ENCODE assay signal across 18 cellular contexts in genomic region chr6:166902211-166902755, GRCh38. TPM values are rescaled to one million over a fixed set of nuclear protein-coding genes. Genes with fewer than 3 reads are reported as not detected.
A peak's percentile ranks its signal among the peaks of the same experiment; 100 is the strongest.
DNase-seq lines count a peak whose midpoint lies in the region; ATAC-seq and TF ChIP-seq lines count a peak whose summit lies in the region.
"Had no signal": no experiment of that assay in that cellular context is flagged by ENCODE, and none has a peak within 500 bp of the region (broad histone marks: within the 10 kb centered on the region; RNA-seq: fewer than 3 reads in every experiment).

No MANE protein-coding gene starts in this region.

- H3K27me3 ChIP-seq in Panc1 (ENCODE audit: control insufficient read depth, insufficient read depth, low read length) (peaks cover 4% of the 10 kb centered on the region; the same call in 1 of the 2 replicates), esophagus muscularis mucosa (peaks cover 0 to 3% (median 0%) of the 10 kb centered on the region in 4 donors), testis (no peaks in the 10 kb centered on the region), BE2C (no peaks in the 10 kb centered on the region)

- H3K4me3 Mint-ChIP-seq in stimulated activated naive CD8-positive, alpha-beta T cell treated with anti-CD3 and anti-CD28 coated beads, Interleukin-15, amount 100 ng/mL, for 72 hours = no peak overlapping the region
- H3K4me3 Mint-ChIP-seq: B cell; CD8-positive, alpha-beta T cell had no signal

- POLR2A ChIA-PET in Panc1 (lab: Charles Lee) = no interaction called here

- no peak for TF ChIP-seq EP300 in esophagus muscularis mucosa (IDR thresholded peaks at IDR 0.05)

- H3K9me3 Mint-ChIP-seq in stimulated activated naive CD8-positive, alpha-beta T cell treated with anti-CD3 and anti-CD28 coated beads, Interleukin-15, amount 100 ng/mL, for 72 hours = peaks cover 14 to 25% of the 10 kb centered on the region in 2 donors
- H3K9me3 Mint-ChIP-seq: CD8-positive, alpha-beta T cell had no signal

- peak overlapping the region; percentile 23 to 38 for H3K27ac Mint-ChIP-seq in stimulated activated naive CD8-positive, alpha-beta T cell treated with anti-CD3 and anti-CD28 coated beads, Interleukin-15, amount 100 ng/mL, for 72 hours
- H3K27ac Mint-ChIP-seq: B cell; CD8-positive, alpha-beta T cell had no signal

- in situ Hi-C loops in Panc1 (cut with HindIII; ENCODE audit: low pct_unique_long_range_greater_than_20kb, low sequenced_read_pairs) = no loop called here

- 92% methylated on average over 32 of the region's 33 CpGs for WGBS in esophagus muscularis mucosa
- 71 to 77% methylated on average over 33 of the region's 33 CpGs for WGBS in testis, 2 donors

- H3K27me3 Mint-ChIP-seq in stimulated activated naive CD8-positive, alpha-beta T cell treated with anti-CD3 and anti-CD28 coated beads, Interleukin-15, amount 100 ng/mL, for 72 hours = no peaks in the 10 kb centered on the region
- H3K27me3 Mint-ChIP-seq: B cell had no signal

- ATAC-seq in stimulated activated naive CD8-positive, alpha-beta T cell treated with anti-CD3 and anti-CD28 coated beads, Interleukin-15, amount 100 ng/mL, for 72 hours = no peak
- ATAC-seq in stimulated activated naive CD8-positive, alpha-beta T cell treated with anti-CD3 and anti-CD28 coated beads, Interleukin-15, Interleukin-2, amounts not matched to agents 100 U/mL and 50 U/mL, for 24 hours = no peak
- ATAC-seq in Panc1 (peak; percentile 29; the same call in 1 of the 2 replicates), mucosa of descending colon (no peak)
- ATAC-seq: CD8-positive, alpha-beta T cell had no signal

- H3K36me3 ChIP-seq in Panc1 (ENCODE audit: control insufficient read depth, insufficient read depth, low read length) (no peaks in the 10 kb centered on the region), esophagus muscularis mucosa (no peaks in the 10 kb centered on the region), testis (ENCODE audit: low read depth, missing control alignments) (no peaks in the 10 kb centered on the region), BE2C (no peaks in the 10 kb centered on the region), mucosa of descending colon (ENCODE audit: low read depth) (no peaks in the 10 kb centered on the region)
- H3K36me3 ChIP-seq: HAP-1 had no signal

- TF ChIP-seq CTCF in Panc1 (IDR thresholded peaks at IDR 0.05) (no peak), esophagus muscularis mucosa (IDR thresholded peaks at IDR 0.05) (no peak), testis (IDR thresholded peaks at IDR 0.05) (no peak), BE2C (IDR thresholded peaks at IDR 0.05; ENCODE audit: low read depth, low read length) (no peak), mucosa of descending colon (IDR thresholded peaks at IDR 0.05) (no peak)

- H3K9me3 ChIP-seq in Panc1 (ENCODE audit: control insufficient read depth, insufficient read depth, low read depth, low read length) (no peaks in the 10 kb centered on the region), esophagus muscularis mucosa (no peaks in the 10 kb centered on the region), testis (no peaks in the 10 kb centered on the region), BE2C (no peaks in the 10 kb centered on the region), mucosa of descending colon (no peaks in the 10 kb centered on the region)
- H3K9me3 ChIP-seq: HAP-1 had no signal

- H3K27ac ChIP-seq in Panc1 (ENCODE audit: low read length) (no peak overlapping the region), esophagus muscularis mucosa (replicated peaks in 1 of 4) (no peak overlapping the region), testis (no peak overlapping the region)
- H3K27ac ChIP-seq: C4-2B had no signal

- intact Hi-C loops in Panc1 (cut with micrococcal nuclease; ENCODE audit: unreplicated experiment) = no loop called here
- intact Hi-C loops in esophagus muscularis mucosa (cut with DNase I) = no loop called here
- intact Hi-C loops in testis (cut with DNase I; ENCODE audit: low total_unique reads) = no loop called here
- intact Hi-C loops in mucosa of descending colon (cut with DNase I, micrococcal nuclease) = no loop called here

- BruUV-seq in Panc1 (replicated peaks; lab: Mats Ljungman, UMichigan) = no TSS peak

- H3K4me1 ChIP-seq in Panc1 (ENCODE audit: control insufficient read depth, insufficient read depth, low read length) (no peaks in the 10 kb centered on the region), esophagus muscularis mucosa (peaks cover 0 to 8% (median 3%) of the 10 kb centered on the region in 4 donors), testis (peaks cover 21% of the 10 kb centered on the region), BE2C (no peaks in the 10 kb centered on the region), mucosa of descending colon (ENCODE audit: low read depth) (no peaks in the 10 kb centered on the region)
- H3K4me1 ChIP-seq: HAP-1 had no signal

- CTCF ChIA-PET in Panc1 (lab: Charles Lee) = no interaction called here

- TF ChIP-seq POLR2A in esophagus muscularis mucosa (IDR thresholded peaks at IDR 0.05; ENCODE audit: low read depth) (no peak), testis (IDR thresholded peaks at IDR 0.05) (no peak)

- H3K4me3 ChIP-seq in Panc1 (ENCODE audit: low read depth in 2 of 2, low read length in 2 of 2) (no peak overlapping the region), esophagus muscularis mucosa (no peak overlapping the region), testis (peak overlapping the region; percentile 18 to 48), BE2C (ENCODE audit: low read depth, low read length) (no peak overlapping the region), mucosa of descending colon (no peak overlapping the region)
- H3K4me3 ChIP-seq: HAP-1 had no signal

- H3K4me1 Mint-ChIP-seq in stimulated activated naive CD8-positive, alpha-beta T cell treated with anti-CD3 and anti-CD28 coated beads, Interleukin-15, amount 100 ng/mL, for 72 hours = peaks cover 10% of the 10 kb centered on the region

- DNase-seq in stimulated activated naive CD8-positive, alpha-beta T cell treated with anti-CD3 and anti-CD28 coated beads, Interleukin-15, amount 100 ng/mL, for 72 hours = no peak
- no peak for DNase-seq in stimulated activated naive CD8-positive, alpha-beta T cell treated with anti-CD3 and anti-CD28 coated beads, Interleukin-15, Interleukin-2, amounts not matched to agents 100 U/mL and 50 U/mL, for 24 hours
- DNase-seq in Panc1 (ENCODE audit: low read depth, low spot score) (no peak), esophagus muscularis mucosa (ENCODE audit: extremely low spot score) (peak; percentile 81), testis (no peak), BE2C (no peak), mucosa of descending colon (no peak), NCI-H187 (lab: John Stamatoyannopoulos, UW) (no peak)
- DNase-seq: CD8-positive, alpha-beta T cell; COR-L47; DND-41; GF-D8; GOT3; IMR-90; KBM-7 had no signal

RNA-seq across cellular contexts. Expression of gene RNASET2, which starts 54.1 kb away (rescaled TPM):
- total RNA-seq in Panc1 (2021; ENCODE audit: unreplicated experiment) (9.7 TPM), esophagus muscularis mucosa (10 to 100 TPM; 24.1 to 54.5 (median 30.4) TPM), testis (10 to 100 TPM; 50.2 to 56.1 TPM), mucosa of descending colon (100 to 1,000 TPM in 2 of 3 donors, 10 to 100 TPM in 1; 60.1 to 127 (median 109) TPM)
- polyA plus RNA-seq in Panc1 (2012; ENCODE audit: insufficient read length) = 13.5 TPM
- polyA plus RNA-seq in testis (ENCODE audit: insufficient read depth, low read depth, low replicate concordance) = 44.5 TPM
- polyA plus RNA-seq in BE2C (2012; ENCODE audit: insufficient read depth, insufficient read length, low read depth) = 14.1 TPM

Comparison
In these comparisons a context has a peak if more than half of its experiments do, and no peak if none do; other contexts are left out.
1. H3K4me3 ChIP-seq: peak in testis (2 of 2); none in Panc1 (0 of 2), esophagus muscularis mucosa (0 of 4), BE2C (single experiment) and mucosa of descending colon (single experiment).